3 cellular contexts compared by ENCODE assay signal in the genomic region with DNA sequence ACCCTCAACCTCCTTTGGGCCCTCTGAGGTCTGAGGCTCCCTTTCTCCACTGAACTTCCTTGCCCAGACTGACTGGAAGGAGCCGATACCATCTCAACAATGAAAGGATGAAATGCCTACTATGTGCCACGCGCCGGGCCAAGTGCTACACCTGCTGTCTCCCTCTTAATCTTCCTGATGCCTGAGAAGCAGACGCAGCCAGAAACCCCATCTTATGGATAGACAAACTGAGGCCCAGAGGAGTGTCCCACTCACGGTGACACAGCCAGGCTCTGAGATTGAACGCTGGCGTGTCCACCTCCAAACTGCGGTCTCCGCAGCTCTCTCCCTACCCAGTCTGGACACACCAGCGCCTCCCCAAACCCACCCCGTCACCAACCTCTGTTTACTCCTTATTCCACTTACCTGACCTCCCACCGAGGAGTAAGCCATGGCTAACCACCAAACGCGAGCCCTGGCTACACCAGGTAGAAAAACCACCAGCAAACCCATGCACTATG.
TF ChIP-seq lines count a peak whose summit lies in the region.

No MANE protein-coding gene starts in this region.

TF ChIP-seq in IMR-90, 13 proteins besides CTCF, POLR2A, EP300 and RAD21:
- TF ChIP-seq CHD1 (IDR thresholded peaks at IDR 0.05; ENCODE audit: low read depth, low read length), result no peak
- TF ChIP-seq, protein P1, sequence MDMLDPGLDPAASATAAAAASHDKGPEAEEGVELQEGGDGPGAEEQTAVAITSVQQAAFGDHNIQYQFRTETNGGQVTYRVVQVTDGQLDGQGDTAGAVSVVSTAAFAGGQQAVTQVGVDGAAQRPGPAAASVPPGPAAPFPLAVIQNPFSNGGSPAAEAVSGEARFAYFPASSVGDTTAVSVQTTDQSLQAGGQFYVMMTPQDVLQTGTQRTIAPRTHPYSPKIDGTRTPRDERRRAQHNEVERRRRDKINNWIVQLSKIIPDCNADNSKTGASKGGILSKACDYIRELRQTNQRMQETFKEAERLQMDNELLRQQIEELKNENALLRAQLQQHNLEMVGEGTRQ (IDR thresholded peaks at IDR 0.05; ENCODE audit: low read depth, low read length), result no peak
- no peak for TF ChIP-seq RCOR1 (IDR thresholded peaks at IDR 0.05; ENCODE audit: insufficient replicate concordance, low read length)
- no peak for TF ChIP-seq RFX5 (IDR thresholded peaks at IDR 0.05; ENCODE audit: low read depth, low read length)
- TF ChIP-seq FOS (IDR thresholded peaks at IDR 0.05; ENCODE audit: low read depth, low read length), result no peak
- TF ChIP-seq SMC3 (IDR thresholded peaks at IDR 0.05; ENCODE audit: low read depth, low read length), result no peak
- TF ChIP-seq MAZ (IDR thresholded peaks at IDR 0.05; ENCODE audit: borderline replicate concordance, low read depth, low read length), result no peak
- TF ChIP-seq ELK1 (IDR thresholded peaks at IDR 0.05; ENCODE audit: borderline replicate concordance, low read depth, low read length), result no peak
- no peak for TF ChIP-seq BHLHE40 (IDR thresholded peaks at IDR 0.05; ENCODE audit: low read depth, low read length)
- TF ChIP-seq NFE2L2 (IDR thresholded peaks at IDR 0.05; ENCODE audit: low read depth, low read length), result no peak
- no peak for TF ChIP-seq MXI1 (IDR thresholded peaks at IDR 0.05; ENCODE audit: borderline replicate concordance, low read depth, low read length)
- TF ChIP-seq MAFK (IDR thresholded peaks at IDR 0.05; ENCODE audit: low read depth, low read length), result no peak
- TF ChIP-seq CEBPB (IDR thresholded peaks at IDR 0.05; ENCODE audit: low read depth, low read length), result no peak

TF ChIP-seq in GM12878, 131 proteins besides CTCF, POLR2A, EP300 and RAD21:
- TF ChIP-seq IKZF2 (IDR thresholded peaks at IDR 0.05) (no peak), USF1 (IDR thresholded peaks at IDR 0.05; ENCODE audit: borderline replicate concordance, extremely low read length, insufficient read depth, low read depth, low read length) (no peak), CHD4 (IDR thresholded peaks at IDR 0.05) (no peak)
TF ChIP-seq in GM12878: peak in this region for 0.

TF ChIP-seq in SK-N-SH treated with all-trans-retinoic acid at 6 μM for 48 hours, 23 proteins besides CTCF, POLR2A, EP300 and RAD21:
- TF ChIP-seq BACH2 (CRISPR knock-in tag; IDR thresholded peaks at IDR 0.05; ENCODE audit: borderline replicate concordance) (no peak), POU6F1 (CRISPR knock-in tag; IDR thresholded peaks at IDR 0.05; ENCODE audit: borderline replicate concordance, low read depth) (no peak), ZC3H10 (CRISPR knock-in tag; IDR thresholded peaks at IDR 0.05) (no peak)
